ENCODE assay signal across 9 cellular contexts in the genomic region with DNA sequence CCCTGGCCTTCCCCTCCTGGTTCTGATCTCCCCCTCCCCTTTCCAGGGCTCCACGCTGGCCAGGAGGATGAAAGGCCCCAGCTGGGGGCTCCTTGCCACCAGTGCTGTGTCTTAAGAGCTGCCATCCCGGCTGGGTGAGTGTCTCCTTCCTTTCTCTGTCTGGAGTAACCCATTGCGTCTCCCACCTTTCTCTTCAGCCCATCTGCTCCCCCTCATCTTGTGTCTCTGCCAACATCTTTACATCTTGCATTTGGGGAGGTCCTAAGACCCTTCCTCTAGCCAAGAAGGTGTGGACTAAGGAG. TPM values are rescaled to one million over a fixed set of nuclear protein-coding genes. Genes with fewer than 3 reads are reported as not detected.
DNase-seq lines count a peak whose midpoint lies in the region; ATAC-seq and TF ChIP-seq lines count a peak whose summit lies in the region.
"Had no signal": no experiment of that assay in that cellular context is flagged by ENCODE, and none has a peak within 500 bp of the region (broad histone marks: within the 10 kb centered on the region; RNA-seq: fewer than 3 reads in every experiment).

No MANE protein-coding gene starts in this region.

- H3K4me3 Mint-ChIP-seq in CD14-positive monocyte = peak overlapping the region; percentile 82 to 92
- H3K4me3 Mint-ChIP-seq: activated naive CD8-positive, alpha-beta T cell had no signal

- peaks cover 49% of the 10 kb centered on the region for H3K4me1 Mint-ChIP-seq in CD14-positive monocyte

- CTCF ChIA-PET in RWPE1 (lab: Yijun Ruan, JAX) = interaction anchor here (0.7 to 2.0 kb wide), 2 partner anchors 14 to 187 kb away, joined by 6 to 10 read pairs; a partner anchor contains a TSS

- H3K27me3 ChIP-seq in esophagus squamous epithelium = no peaks in the 10 kb centered on the region
- H3K27me3 ChIP-seq in ovary = no peaks in the 10 kb centered on the region

- H3K9me3 Mint-ChIP-seq in CD14-positive monocyte = no peaks in the 10 kb centered on the region

- TF ChIP-seq POLR2A in esophagus squamous epithelium (IDR thresholded peaks at IDR 0.05) (no peak), ovary (IDR thresholded peaks at IDR 0.05) (no peak)

- intact Hi-C loops in CD14-positive monocyte (cut with micrococcal nuclease) = loop anchor here (2.0 to 10.0 kb wide), 2 partner anchors 14 to 722 kb away; a partner anchor contains a TSS
- intact Hi-C loops in esophagus squamous epithelium (cut with DNase I) = no loop called here
- intact Hi-C loops in ovary (cut with DNase I) = no loop called here

- H3K4me3 ChIP-seq in esophagus squamous epithelium (peak overlapping the region; percentile 67 to 81 (median 72)), ovary (peak overlapping the region; percentile 67)

- TF ChIP-seq CTCF in CD14-positive monocyte (IDR thresholded peaks at IDR 0.05) (no peak), RWPE1 (conservative IDR thresholded peaks at IDR 0.05; ENCODE audit: low read depth) (no peak), esophagus squamous epithelium (IDR thresholded peaks at IDR 0.05) (no peak), ovary (IDR thresholded peaks at IDR 0.05) (no peak)

- no peaks in the 10 kb centered on the region for H3K27me3 Mint-ChIP-seq in CD14-positive monocyte (ENCODE audit: low read depth in 3 of 3)

- H3K9me3 ChIP-seq in esophagus squamous epithelium (no peaks in the 10 kb centered on the region), ovary (no peaks in the 10 kb centered on the region)

- peaks cover 4 to 44% (median 6%) of the 10 kb centered on the region in 3 donors for H3K36me3 ChIP-seq in esophagus squamous epithelium
- H3K36me3 ChIP-seq in ovary = no peaks in the 10 kb centered on the region

- no peak for TF ChIP-seq EP300 in ovary (IDR thresholded peaks at IDR 0.05)

- no peak for ATAC-seq in HG03196 (IDR thresholded peaks at IDR 0.05; ENCODE audit: unreplicated experiment)
- ATAC-seq in GM19324 (IDR thresholded peaks at IDR 0.05; ENCODE audit: low FRiP score, unreplicated experiment) = no peak

- H3K36me3 Mint-ChIP-seq in CD14-positive monocyte = peaks cover 14 to 30% of the 10 kb centered on the region in 2 donors
- H3K36me3 Mint-ChIP-seq: activated naive CD8-positive, alpha-beta T cell had no signal

- peak overlapping the region; percentile 85 for H3K27ac ChIP-seq in RWPE1
- H3K27ac ChIP-seq in esophagus squamous epithelium = peak overlapping the region; percentile 91 to 98 (median 94)
- peak overlapping the region; percentile 64 to 86 for H3K27ac ChIP-seq in ovary

- DNase-seq in CD14-positive monocyte (ENCODE audit: low spot score) (no peak), RWPE1 (ENCODE audit: low spot score) (no peak), esophagus squamous epithelium (lab: John Stamatoyannopoulos, UW) (no peak), ovary (no peak), LoVo (ENCODE audit: low spot score) (no peak), COLO668 (lab: John Stamatoyannopoulos, UW; ENCODE audit: unreplicated experiment) (no peak)

- peak overlapping the region; percentile 76 to 92 (median 89) for H3K27ac Mint-ChIP-seq in CD14-positive monocyte
- H3K27ac Mint-ChIP-seq: activated naive CD8-positive, alpha-beta T cell had no signal

- POLR2A ChIA-PET in RWPE1 (lab: Yijun Ruan, JAX; ENCODE audit: low non-redundant PET) = interaction anchor here (0.6 to 1.6 kb wide), 3 partner anchors 14 to 235 kb away, joined by 3 to 12 read pairs (median 4); a partner anchor contains a TSS

- 4 to 20% methylated on average over 3 of the region's 3 CpGs for WGBS in esophagus squamous epithelium, 2 donors
- WGBS in ovary, 3 donors = 0 to 1% (median 0%) methylated on average over 3 of the region's 3 CpGs

- peaks cover 20 to 67% (median 36%) of the 10 kb centered on the region in 3 donors for H3K4me1 ChIP-seq in esophagus squamous epithelium
- H3K4me1 ChIP-seq in ovary (ENCODE audit: insufficient read depth) = peaks cover 9% of the 10 kb centered on the region

RNA-seq across cellular contexts. Expression of a gene that starts 0.5 kb away (rescaled TPM):
- polyA plus RNA-seq in CD14-positive monocyte (1 to 10 TPM in 1 of 2 donors, under 1 TPM in 1; 0.90 to 1.4 TPM), ovary (10 to 100 TPM; 31.7 to 36.0 TPM)
- total RNA-seq in esophagus squamous epithelium (10 to 100 TPM; 36.7 to 57.8 (median 47.4) TPM), ovary (10 to 100 TPM; 17.0 to 38.7 (median 29.1) TPM)

RNA-seq across cellular contexts. Expression of a gene that starts 4.4 kb away (rescaled TPM):
- polyA plus RNA-seq in CD14-positive monocyte (under 1 TPM; 0.81 to 0.88 TPM), ovary (10 to 100 TPM; 10.7 to 17.3 TPM)
- total RNA-seq in esophagus squamous epithelium (1 to 10 TPM; 1.7 to 7.1 (median 3.4) TPM), ovary (10 to 100 TPM in 5 of 7 donors, 1 to 10 TPM in 2; 6.8 to 26.4 (median 21.2) TPM)

RNA-seq across cellular contexts. Expression of a gene that starts 14.2 kb away (rescaled TPM):
- 10 to 100 TPM; 54.4 to 64.6 TPM for polyA plus RNA-seq in CD14-positive monocyte
- total RNA-seq in esophagus squamous epithelium = 10 to 100 TPM; 28.2 to 63.8 (median 51.3) TPM
- total RNA-seq in ovary = 100 to 1,000 TPM in 5 of 7 donors, 10 to 100 TPM in 2; 37.2 to 164 (median 136) TPM
- 100 to 1,000 TPM in 1 of 2 donors, 10 to 100 TPM in 1; 93.4 to 117 TPM for polyA plus RNA-seq in ovary

RNA-seq across cellular contexts. Expression of a gene that starts 21.2 kb away (rescaled TPM):
- 1 to 10 TPM; 4.1 to 5.4 TPM for polyA plus RNA-seq in CD14-positive monocyte
- 10 to 100 TPM in 1 of 4 donors, 1 to 10 TPM in 3; 7.9 to 10.6 (median 9.5) TPM for total RNA-seq in esophagus squamous epithelium
- total RNA-seq in ovary = 10 to 100 TPM in 5 of 7 donors, 1 to 10 TPM in 2; 5.9 to 22.8 (median 13.4) TPM
- polyA plus RNA-seq in ovary = 10 to 100 TPM in 1 of 2 donors, 1 to 10 TPM in 1; 7.6 to 23.7 TPM

RNA-seq across cellular contexts. Expression of a gene that starts 45.6 kb away (rescaled TPM):
- not detected for polyA plus RNA-seq in CD14-positive monocyte
- 1 to 10 TPM in 3 of 4 donors, under 1 TPM in 1; 0.88 to 9.2 (median 3.3) TPM for total RNA-seq in esophagus squamous epithelium
- total RNA-seq in ovary = 10 to 100 TPM; 25.0 to 48.0 (median 38.5) TPM
- polyA plus RNA-seq in ovary = 10 to 100 TPM in 1 of 2 donors, 1 to 10 TPM in 1; 8.9 to 32.7 TPM

Comparison
In these comparisons a context has a peak if more than half of its experiments do, and no peak if none do; other contexts are left out.
1. intact Hi-C loops: an anchor here in CD14-positive monocyte (2.0 to 10.0 kb wide); none called in esophagus squamous epithelium and ovary.